In genomic region chr3:42539871-42540714, GRCh38 we compare ENCODE assay signal across 8 cellular contexts. TPM values are rescaled to one million over a fixed set of nuclear protein-coding genes. Genes with fewer than 3 reads are reported as not detected.
DNase-seq lines count a peak whose midpoint lies in the region; ATAC-seq and TF ChIP-seq lines count a peak whose summit lies in the region.

No MANE protein-coding gene starts in this region.

- H3K9ac ChIP-seq in SK-N-SH = no peak overlapping the region
- H3K9ac ChIP-seq in adipocyte (ENCODE audit: low read length) = no peak overlapping the region

- H3K4me3 ChIP-seq in Caco-2 (ENCODE audit: low read depth, low read length) = no peak overlapping the region
- peak overlapping the region in 1 of 2 experiments; percentile 37; a peak in 1 of 4 replicates for H3K4me3 ChIP-seq in SK-N-SH (ENCODE audit: low read depth in 2 of 2, low read length in 1 of 2)
- no peak overlapping the region for H3K4me3 ChIP-seq in adipocyte (ENCODE audit: low read length)

- CTCF ChIA-PET in Caco-2 (lab: Charles Lee) = interaction anchor here (1.2 to 1.5 kb wide), 2 partner anchors 30 to 38 kb away, joined by 3 to 5 read pairs; partner anchors contain the start of gene VIPR1
- CTCF ChIA-PET in HEK293T (lab: Yijun Ruan, JAX) = no interaction called here
- CTCF ChIA-PET in SK-N-SH (lab: Yijun Ruan, JAX) = interaction anchor here (0.6 to 2.5 kb wide), 14 partner anchors 10 to 292 kb away, joined by 3 to 9 read pairs (median 3); partner anchors contain the start of gene VIPR1

- H3K4me1 ChIP-seq in Caco-2 = no peaks in the 10 kb centered on the region
- H3K4me1 ChIP-seq in SK-N-SH (ENCODE audit: control insufficient read depth in 1 of 2, insufficient read depth in 2 of 2, low read depth in 1 of 2, low read length in 1 of 2) = peaks cover 0 to 14% of the 10 kb centered on the region in 2 experiments; a peak in 1 of 4 replicates
- H3K4me1 ChIP-seq in adipocyte (ENCODE audit: control insufficient read depth, insufficient read depth, low read length) = peaks cover 14% of the 10 kb centered on the region

- H3K27me3 Mint-ChIP-seq in Caco-2 (ENCODE audit: insufficient read depth, unreplicated experiment) = no peaks in the 10 kb centered on the region

- no peak overlapping the region for H3K4me3 Mint-ChIP-seq in Caco-2 (ENCODE audit: unreplicated experiment)

- no peak overlapping the region for H3K27ac ChIP-seq in SK-N-SH (ENCODE audit: low read depth in 2 of 2, low read length in 1 of 2)

- no peaks in the 10 kb centered on the region for H3K9me3 Mint-ChIP-seq in Caco-2 (ENCODE audit: unreplicated experiment)

- TF ChIP-seq CTCF in Caco-2 (IDR thresholded peaks at IDR 0.05; ENCODE audit: insufficient read depth in 1 of 2, low read depth in 1 of 2, low read length in 1 of 2, severe bottlenecking in 1 of 2, unreplicated experiment in 1 of 2) = peak; percentile 70 to 80
- TF ChIP-seq CTCF in SK-N-SH (IDR thresholded peaks at IDR 0.05) = peak; percentile 67

- intact Hi-C loops in Caco-2 (cut with micrococcal nuclease; ENCODE audit: unreplicated experiment) = loop anchor here (1.0 kb wide), 1 partner anchor 38 kb away; the partner anchor contains the start of gene VIPR1

- no peaks in the 10 kb centered on the region for H4K20me1 ChIP-seq in SK-N-SH (ENCODE audit: insufficient read depth)

- H3K27ac Mint-ChIP-seq in Caco-2 (ENCODE audit: unreplicated experiment) = no peak overlapping the region

- no peaks in the 10 kb centered on the region for H3K4me1 Mint-ChIP-seq in Caco-2 (ENCODE audit: low read depth, unreplicated experiment)

- peaks cover 6% of the 10 kb centered on the region for H3K36me3 Mint-ChIP-seq in Caco-2 (ENCODE audit: insufficient read depth, unreplicated experiment)

- POLR2A ChIA-PET in Caco-2 (lab: Charles Lee) (no interaction called here), HEK293T (lab: Yijun Ruan, JAX) (no interaction called here), SK-N-SH (lab: Yijun Ruan, JAX) (no interaction called here)

- H3K36me3 ChIP-seq in Caco-2 (ENCODE audit: control insufficient read depth, insufficient read depth, low read length) (no peaks in the 10 kb centered on the region), SK-N-SH (replicated peaks in 1 of 2; ENCODE audit: control insufficient read depth in 1 of 2, insufficient read depth in 2 of 2, low read length in 1 of 2) (no peaks in the 10 kb centered on the region), adipocyte (ENCODE audit: control insufficient read depth, insufficient read depth, low read length, severe bottlenecking) (no peaks in the 10 kb centered on the region)

- no peak for ATAC-seq in HG03159 (IDR thresholded peaks at IDR 0.05; ENCODE audit: unreplicated experiment)
- ATAC-seq in HG03378 (IDR thresholded peaks at IDR 0.05; ENCODE audit: unreplicated experiment) = no peak

- H3K9me3 ChIP-seq in Caco-2 (no peaks in the 10 kb centered on the region), SK-N-SH (no peaks in the 10 kb centered on the region), adipocyte (ENCODE audit: control insufficient read depth, low read length) (no peaks in the 10 kb centered on the region)

- WGBS in SK-N-SH (ENCODE audit: low lambda C conversion rate) = 63% methylated on average over 9 of the region's 14 CpGs

- H3K9me2 ChIP-seq in SK-N-SH = no peaks in the 10 kb centered on the region

- no peaks in the 10 kb centered on the region for H3F3A ChIP-seq in SK-N-SH (replicated peaks; ENCODE audit: insufficient read depth)

- H3K4me2 ChIP-seq in SK-N-SH = no peak overlapping the region

- TF ChIP-seq EP300 in SK-N-SH (IDR thresholded peaks at IDR 0.05; ENCODE audit: borderline replicate concordance in 1 of 2, low read depth in 1 of 2, low read length in 1 of 2) = no peak

- TF ChIP-seq RAD21 in SK-N-SH (IDR thresholded peaks at IDR 0.05; ENCODE audit: low read length) = peak; percentile 32

- no TSS peak for BruUV-seq in Caco-2 (replicated peaks; lab: Mats Ljungman, UMichigan)

- H3K79me2 ChIP-seq in SK-N-SH (ENCODE audit: insufficient read depth) = no peaks in the 10 kb centered on the region

- DNase-seq in Caco-2 (peak; percentile 84 to 87), HEK293T (ENCODE audit: extremely low spot score) (peak; percentile 75), SK-N-SH (peak; percentile 71), adipocyte (ENCODE audit: low read depth) (peak; percentile 33), iPS-NIHi11 (ENCODE audit: low spot score) (peak; percentile 95)
- DNase-seq in stimulated activated CD4-positive, alpha-beta T cell treated with anti-CD3 and anti-CD28 coated beads, Interleukin-1b, Interleukin-23, amount 100 ng/mL, for 48 hours = peak; percentile 47

- H3K27me3 ChIP-seq in Caco-2 (replicated peaks; ENCODE audit: control insufficient read depth, insufficient read depth, low read length) (no peaks in the 10 kb centered on the region), SK-N-SH (ENCODE audit: insufficient read depth) (no peaks in the 10 kb centered on the region; the same call in 1 of the 2 replicates), adipocyte (replicated peaks; ENCODE audit: control insufficient read depth, insufficient read depth, low read length) (peaks cover 15% of the 10 kb centered on the region)

- no peak overlapping the region for H2AFZ ChIP-seq in SK-N-SH (ENCODE audit: low read depth)

TF ChIP-seq in HEK293T, 16 proteins besides CTCF, POLR2A, EP300 and RAD21:
- no peak for TF ChIP-seq ZNF384 (IDR thresholded peaks at IDR 0.05)
- TF ChIP-seq FOXM1 (IDR thresholded peaks at IDR 0.05; ENCODE audit: borderline replicate concordance) = no peak
- no peak for TF ChIP-seq NFRKB (IDR thresholded peaks at IDR 0.05)
- TF ChIP-seq PKNOX1 (IDR thresholded peaks at IDR 0.05) = no peak
- no peak for TF ChIP-seq ARNT (IDR thresholded peaks at IDR 0.05)
- TF ChIP-seq SUZ12 (IDR thresholded peaks at IDR 0.05) = no peak
- no peak for TF ChIP-seq FOXA1 (IDR thresholded peaks at IDR 0.05)
- TF ChIP-seq TARDBP (IDR thresholded peaks at IDR 0.05) = no peak
- no peak for TF ChIP-seq L3MBTL2 (conservative IDR thresholded peaks at IDR 0.05)
- no peak for TF ChIP-seq CTBP1 (IDR thresholded peaks at IDR 0.05; ENCODE audit: borderline replicate concordance)
- TF ChIP-seq SP1 (IDR thresholded peaks at IDR 0.05) = no peak
- no peak for TF ChIP-seq LEF1 (IDR thresholded peaks at IDR 0.05; ENCODE audit: borderline replicate concordance)
- no peak for TF ChIP-seq BHLHE40 (IDR thresholded peaks at IDR 0.05; ENCODE audit: borderline replicate concordance)

TF ChIP-seq in SK-N-SH, 30 proteins besides CTCF, POLR2A, EP300 and RAD21:
- TF ChIP-seq TCF12 (IDR thresholded peaks at IDR 0.05) (no peak), RFX5 (IDR thresholded peaks at IDR 0.05; ENCODE audit: low read length) (no peak), RXRA (IDR thresholded peaks at IDR 0.05; ENCODE audit: borderline replicate concordance, low read depth) (no peak), CHD2 (IDR thresholded peaks at IDR 0.05; ENCODE audit: low read length, partially characterized antibody) (no peak)

RNA-seq across cellular contexts. Expression of gene VIPR1, which starts 37.6 kb away (rescaled TPM):
- 3.7 and 3.8 TPM in 2 replicates for total RNA-seq in Caco-2 (2022)
- polyA plus RNA-seq in SK-N-SH (2012; rRNA removed) = not detected in 2 replicates
- polyA plus RNA-seq in SK-N-SH (2012; cell fraction: cytosol; rRNA removed) = not detected in 2 replicates
- 0.04 and 0.07 TPM in 2 replicates for polyA plus RNA-seq in SK-N-SH (2012; cell fraction: nucleus; rRNA removed)

RNA-seq across cellular contexts. Expression of gene SEC22C, which starts 41.7 kb away (rescaled TPM):
- 33.4 and 36.4 TPM in 2 replicates for total RNA-seq in Caco-2 (2022)
- 28.5 and 31.9 TPM in 2 replicates for polyA plus RNA-seq in SK-N-SH (2012; rRNA removed)
- 33.1 and 36.7 TPM in 2 replicates for polyA plus RNA-seq in SK-N-SH (2012; cell fraction: cytosol; rRNA removed)
- polyA plus RNA-seq in SK-N-SH (2012; cell fraction: nucleus; rRNA removed) = 24.2 and 33.1 TPM in 2 replicates

RNA-seq across cellular contexts. Expression of gene SS18L2, which starts 50.6 kb away (rescaled TPM):
- total RNA-seq in Caco-2 (2022) = 37.3 and 38.7 TPM in 2 replicates
- polyA plus RNA-seq in SK-N-SH (2012; rRNA removed) = 24.1 and 31.8 TPM in 2 replicates
- 35.1 and 46.3 TPM in 2 replicates for polyA plus RNA-seq in SK-N-SH (2012; cell fraction: cytosol; rRNA removed)
- 15.1 and 18.2 TPM in 2 replicates for polyA plus RNA-seq in SK-N-SH (2012; cell fraction: nucleus; rRNA removed)

Comparison
In these comparisons a context has a peak if more than half of its experiments do, and no peak if none do; other contexts are left out.
1. DNase-seq: peak in every context shown above with its lines; median percentile 95 in iPS-NIHi11; 86 in Caco-2; 75 in HEK293T; 71 in SK-N-SH; 47 in stimulated activated CD4-positive, alpha-beta T cell treated with anti-CD3 and anti-CD28 coated beads, Interleukin-1b, Interleukin-23, amount 100 ng/mL, for 48 hours; 33 in adipocyte.